Comparison of ENCODE assay signal across 26 cellular contexts in the genomic region with DNA sequence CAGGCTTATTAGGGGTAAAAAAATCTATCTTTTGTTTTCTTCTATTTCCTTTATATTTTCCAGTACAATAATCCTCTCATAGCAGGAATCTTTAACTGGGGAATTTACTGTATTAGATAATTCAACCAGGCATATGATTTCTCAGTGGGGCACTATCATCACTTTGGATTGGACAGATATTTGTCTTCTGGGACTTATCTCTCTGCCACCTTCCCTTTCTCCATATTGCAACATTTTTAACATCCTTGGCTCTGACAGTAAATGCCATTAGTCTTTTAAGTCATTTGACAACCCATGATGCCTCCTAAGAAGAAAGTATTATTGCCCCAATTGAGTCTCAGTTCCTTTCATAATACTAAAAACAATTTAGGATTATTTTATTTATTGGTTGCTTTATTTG.
DNase-seq lines count a peak whose midpoint lies in the region; ATAC-seq, FAIRE-seq and TF ChIP-seq lines count a peak whose summit lies in the region.
"Had no signal": no experiment of that assay in that cellular context is flagged by ENCODE, and none has a peak within 500 bp of the region (broad histone marks: within the 10 kb centered on the region; RNA-seq: fewer than 3 reads in every experiment).

No MANE protein-coding gene starts in this region.

- no peak overlapping the region for H3K9ac ChIP-seq in K562 (ENCODE audit: insufficient read depth in 1 of 2, low read depth in 2 of 2, low read length in 2 of 2)
- H3K9ac ChIP-seq in subcutaneous abdominal adipose tissue (ENCODE audit: low read length in 5 of 5), result peak overlapping the region in 1 of 5 donors; percentile 56
- H3K9ac ChIP-seq: BLaER1 treated with 17β-estradiol and CSF1 and Interleukin-3, amounts not matched to agents 10 nM and 100 nM had no signal

- TF ChIP-seq POLR2A in K562 (conservative IDR thresholded peaks at IDR 0.05), result no peak
- TF ChIP-seq POLR2A in H54 (IDR thresholded peaks at IDR 0.05; ENCODE audit: low read depth, low read length), result no peak

- TF ChIP-seq RAD21 in K562 (CRISPR knock-in tag; conservative IDR thresholded peaks at IDR 0.05 in 1 of 2, IDR thresholded peaks at IDR 0.05 in 1 of 2), result no peak

- TF ChIP-seq CTCF in K562 (IDR thresholded peaks at IDR 0.05 in 2 of 3, conservative IDR thresholded peaks at IDR 0.05 in 1 of 3; ENCODE audit: insufficient read depth in 2 of 3, low read depth in 1 of 3, low read length in 3 of 3), result no peak
- no peak for TF ChIP-seq CTCF in GM20000 (IDR thresholded peaks at IDR 0.05; ENCODE audit: extremely low read depth, missing control alignments)

- ATAC-seq in K562, result no peak
- ATAC-seq: A549, GM12878 had no signal

- intact Hi-C loops in K562 (cut with micrococcal nuclease), result no loop called here
- intact Hi-C loops in CD4-positive, alpha-beta memory T cell (cut with micrococcal nuclease), result no loop called here

- no peak overlapping the region for H3K27ac Mint-ChIP-seq in CD4-positive, alpha-beta memory T cell
- H3K27ac Mint-ChIP-seq: B cell; CD4-positive, alpha-beta T cell; CD8-positive, alpha-beta memory T cell had no signal

- POLR2A ChIA-PET in K562 (lab: Yijun Ruan, JAX), result no interaction called here
- POLR2A ChIA-PET in CD4-positive, alpha-beta memory T cell (lab: Charles Lee; ENCODE audit: partially characterized antibody), result no interaction called here

- no peaks in the 10 kb centered on the region for H3K79me2 ChIP-seq in K562 (ENCODE audit: control insufficient read depth, insufficient read depth, low read length)

- H3K27me3 Mint-ChIP-seq in CD4-positive, alpha-beta memory T cell, result no peaks in the 10 kb centered on the region
- H3K27me3 Mint-ChIP-seq: B cell; CD4-positive, alpha-beta T cell; CD8-positive, alpha-beta memory T cell had no signal

- H3K4me1 ChIP-seq in K562 (replicated peaks in 1 of 2; ENCODE audit: control insufficient read depth in 2 of 2, insufficient read depth in 2 of 2, low read length in 2 of 2) (no peaks in the 10 kb centered on the region), subcutaneous abdominal adipose tissue (ENCODE audit: control insufficient read depth in 5 of 5, insufficient read depth in 5 of 5, low read length in 5 of 5) (peaks cover 2 to 32% (median 19%) of the 10 kb centered on the region in 5 donors)
- H3K4me1 ChIP-seq in CD4-positive, alpha-beta memory T cell (ENCODE audit: insufficient read depth, low read length), result no peaks in the 10 kb centered on the region
- H3K4me1 ChIP-seq: A549; BLaER1 treated with 17β-estradiol and CSF1 and Interleukin-3, amounts not matched to agents 10 nM and 100 nM had no signal

- FAIRE-seq in K562 (lab: Jason Lieb, UNC), result no peak
- no peak for FAIRE-seq in H54 (lab: Jason Lieb, UNC)
- FAIRE-seq: A549, GM12878, GM12892, GM18507 had no signal

- no peak overlapping the region for H3K4me3 ChIP-seq in K562
- no peak overlapping the region for H3K4me3 ChIP-seq in subcutaneous abdominal adipose tissue (ENCODE audit: low read depth in 1 of 5, low read length in 5 of 5)
- H3K4me3 ChIP-seq in CD4-positive, alpha-beta memory T cell (ENCODE audit: low read length in 2 of 2), result no peak overlapping the region
- H3K4me3 ChIP-seq: A549; BLaER1 treated with 17β-estradiol and CSF1 and Interleukin-3, amounts not matched to agents 10 nM and 100 nM; GM12878 had no signal

- no peaks in the 10 kb centered on the region for H4K20me1 ChIP-seq in K562 (replicated peaks; ENCODE audit: control insufficient read depth, insufficient read depth, low read length)
- H4K20me1 ChIP-seq: BLaER1 treated with 17β-estradiol and CSF1 and Interleukin-3, amounts not matched to agents 10 nM and 100 nM had no signal

- no peaks in the 10 kb centered on the region for H3K4me1 Mint-ChIP-seq in CD4-positive, alpha-beta memory T cell
- H3K4me1 Mint-ChIP-seq: B cell; CD8-positive, alpha-beta memory T cell had no signal

- BruUV-seq in K562 (replicated peaks; lab: Mats Ljungman, UMichigan), result no TSS peak

- in situ Hi-C loops in K562 (cut with MboI), result no loop called here

- H3K4me2 ChIP-seq in K562 (ENCODE audit: insufficient read depth, low read length), result no peak overlapping the region
- H3K4me2 ChIP-seq: A549; BLaER1 treated with 17β-estradiol and CSF1 and Interleukin-3, amounts not matched to agents 10 nM and 100 nM had no signal

- CTCF ChIA-PET in K562 (lab: Yijun Ruan, JAX; ENCODE audit: low intra/inter-chr PET ratio), result no interaction called here
- CTCF ChIA-PET in CD4-positive, alpha-beta memory T cell (lab: Charles Lee; ENCODE audit: partially characterized antibody), result no interaction called here

- H3K4me3 Mint-ChIP-seq in CD4-positive, alpha-beta memory T cell, result no peak overlapping the region
- H3K4me3 Mint-ChIP-seq: B cell; CD4-positive, alpha-beta T cell; CD8-positive, alpha-beta memory T cell had no signal

- H3K9me3 Mint-ChIP-seq in CD4-positive, alpha-beta memory T cell, result peaks cover 0 to 7% (median 5%) of the 10 kb centered on the region in 8 donors

- H3K36me3 ChIP-seq in K562 (ENCODE audit: control insufficient read depth, insufficient read depth, low read length), result no peaks in the 10 kb centered on the region
- H3K36me3 ChIP-seq in subcutaneous abdominal adipose tissue (ENCODE audit: control insufficient read depth in 5 of 5, insufficient read depth in 5 of 5, low read length in 5 of 5), result no peaks in the 10 kb centered on the region
- H3K36me3 ChIP-seq in CD4-positive, alpha-beta memory T cell (ENCODE audit: insufficient read depth, low read length), result no peaks in the 10 kb centered on the region
- H3K36me3 ChIP-seq: BLaER1 treated with 17β-estradiol and CSF1 and Interleukin-3, amounts not matched to agents 10 nM and 100 nM had no signal

- no peaks in the 10 kb centered on the region for H3K36me3 Mint-ChIP-seq in CD4-positive, alpha-beta memory T cell
- H3K36me3 Mint-ChIP-seq: CD8-positive, alpha-beta memory T cell had no signal

- H3K9me1 ChIP-seq in K562 (ENCODE audit: control insufficient read depth, insufficient read depth, low read length), result no peaks in the 10 kb centered on the region

- no peaks in the 10 kb centered on the region; the same call in 1 of the 2 replicates for H3K9me3 ChIP-seq in K562 (replicated peaks; ENCODE audit: control insufficient read depth, insufficient read depth, low read depth, low read length)
- no peaks in the 10 kb centered on the region for H3K9me3 ChIP-seq in subcutaneous abdominal adipose tissue (ENCODE audit: control insufficient read depth in 5 of 5, low read length in 5 of 5)
- H3K9me3 ChIP-seq in CD4-positive, alpha-beta memory T cell (ENCODE audit: control insufficient read depth in 1 of 2, low read length in 2 of 2), result no peaks in the 10 kb centered on the region
- H3K9me3 ChIP-seq: A549; BLaER1 treated with 17β-estradiol and CSF1 and Interleukin-3, amounts not matched to agents 10 nM and 100 nM had no signal

- no peak for TF ChIP-seq EP300 in K562 (IDR thresholded peaks at IDR 0.05; ENCODE audit: low read length)

- H2AFZ ChIP-seq in K562 (ENCODE audit: low read depth, low read length), result no peak overlapping the region

- no peak overlapping the region for H3K27ac ChIP-seq in K562 (ENCODE audit: extremely low read depth, low read depth, low read length)
- peak overlapping the region; percentile 64 for H3K27ac ChIP-seq in subcutaneous abdominal adipose tissue (ENCODE audit: low read depth, low read length)
- no peak overlapping the region for H3K27ac ChIP-seq in CD4-positive, alpha-beta memory T cell (ENCODE audit: low read depth, low read length)
- H3K27ac ChIP-seq: A549; BLaER1 treated with 17β-estradiol and CSF1 and Interleukin-3, amounts not matched to agents 10 nM and 100 nM; C4-2B had no signal

- DNase-seq in A172 (ENCODE audit: low spot score), result peak; percentile 16
- peak; percentile 4 for DNase-seq in NCI-H226
- no peak for DNase-seq in K562 (ENCODE audit: extremely low read depth in 1 of 4, low spot score in 3 of 4)
- no peak for DNase-seq in H54 (ENCODE audit: insufficient read length, low spot score)
- DNase-seq in GM20000 (ENCODE audit: low spot score), result no peak
- DNase-seq in CD4-positive, alpha-beta memory T cell, result no peak
- DNase-seq: 8988T; AML-193; CD4-positive, alpha-beta T cell; CD8-positive, alpha-beta memory T cell; COR-L47; DMS 273 treated with DMSO at 0.1 percent for 48 hours; DMS153; DMS53; DMS79; DND-41; EL; GDM1 had no signal

- H3K27me3 ChIP-seq in K562 (ENCODE audit: control insufficient read depth in 2 of 2, insufficient read depth in 2 of 2, low read length in 2 of 2), result no peaks in the 10 kb centered on the region
- H3K27me3 ChIP-seq in subcutaneous abdominal adipose tissue (ENCODE audit: control insufficient read depth in 5 of 5, insufficient read depth in 4 of 5, low read length in 5 of 5), result no peaks in the 10 kb centered on the region
- no peaks in the 10 kb centered on the region for H3K27me3 ChIP-seq in CD4-positive, alpha-beta memory T cell (ENCODE audit: insufficient read depth, low read length)
- H3K27me3 ChIP-seq: BLaER1 treated with 17β-estradiol and CSF1 and Interleukin-3, amounts not matched to agents 10 nM and 100 nM had no signal

TF ChIP-seq in K562, 482 proteins besides CTCF, POLR2A, EP300 and RAD21:
- TF ChIP-seq ETV6 (IDR thresholded peaks at IDR 0.05; ENCODE audit: borderline replicate concordance in 1 of 2, low read depth in 2 of 2, low read length in 1 of 2) (no peak), ETV6 (CRISPR knock-in tag; IDR thresholded peaks at IDR 0.05; ENCODE audit: borderline replicate concordance) (no peak), ZNF224 (CRISPR knock-in tag; IDR thresholded peaks at IDR 0.05) (no peak)
- TF ChIP-seq, protein P1, sequence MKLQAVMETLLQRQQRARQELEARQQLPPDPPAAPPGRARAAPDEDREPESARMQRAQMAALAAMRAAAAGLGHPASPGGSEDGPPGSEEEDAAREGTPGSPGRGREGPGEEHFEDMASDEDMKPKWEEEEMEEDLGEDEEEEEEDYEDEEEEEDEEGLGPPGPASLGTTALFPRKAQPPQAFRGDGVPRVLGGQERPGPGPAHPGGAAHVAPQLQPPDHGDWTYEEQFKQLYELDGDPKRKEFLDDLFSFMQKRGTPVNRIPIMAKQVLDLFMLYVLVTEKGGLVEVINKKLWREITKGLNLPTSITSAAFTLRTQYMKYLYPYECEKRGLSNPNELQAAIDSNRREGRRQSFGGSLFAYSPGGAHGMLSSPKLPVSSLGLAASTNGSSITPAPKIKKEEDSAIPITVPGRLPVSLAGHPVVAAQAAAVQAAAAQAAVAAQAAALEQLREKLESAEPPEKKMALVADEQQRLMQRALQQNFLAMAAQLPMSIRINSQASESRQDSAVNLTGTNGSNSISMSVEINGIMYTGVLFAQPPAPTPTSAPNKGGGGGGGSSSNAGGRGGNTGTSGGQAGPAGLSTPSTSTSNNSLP (IDR thresholded peaks at IDR 0.05; ENCODE audit: borderline replicate concordance, low read depth, low read length), result no peak
- TF ChIP-seq, protein P2, sequence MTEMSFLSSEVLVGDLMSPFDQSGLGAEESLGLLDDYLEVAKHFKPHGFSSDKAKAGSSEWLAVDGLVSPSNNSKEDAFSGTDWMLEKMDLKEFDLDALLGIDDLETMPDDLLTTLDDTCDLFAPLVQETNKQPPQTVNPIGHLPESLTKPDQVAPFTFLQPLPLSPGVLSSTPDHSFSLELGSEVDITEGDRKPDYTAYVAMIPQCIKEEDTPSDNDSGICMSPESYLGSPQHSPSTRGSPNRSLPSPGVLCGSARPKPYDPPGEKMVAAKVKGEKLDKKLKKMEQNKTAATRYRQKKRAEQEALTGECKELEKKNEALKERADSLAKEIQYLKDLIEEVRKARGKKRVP (CRISPR knock-in tag; IDR thresholded peaks at IDR 0.05), result peak; percentile 55; the same call in 1 of the 2 replicates

Comparison
In these comparisons a context has a peak if more than half of its experiments do, and no peak if none do; other contexts are left out.
1. DNase-seq: peak in A172 (single experiment) and NCI-H226 (single experiment); none in K562 (0 of 4), H54 (single experiment), GM20000 (single experiment) and CD4-positive, alpha-beta memory T cell (0 of 5).